8 cellular contexts compared by ENCODE assay signal in the genomic region with DNA sequence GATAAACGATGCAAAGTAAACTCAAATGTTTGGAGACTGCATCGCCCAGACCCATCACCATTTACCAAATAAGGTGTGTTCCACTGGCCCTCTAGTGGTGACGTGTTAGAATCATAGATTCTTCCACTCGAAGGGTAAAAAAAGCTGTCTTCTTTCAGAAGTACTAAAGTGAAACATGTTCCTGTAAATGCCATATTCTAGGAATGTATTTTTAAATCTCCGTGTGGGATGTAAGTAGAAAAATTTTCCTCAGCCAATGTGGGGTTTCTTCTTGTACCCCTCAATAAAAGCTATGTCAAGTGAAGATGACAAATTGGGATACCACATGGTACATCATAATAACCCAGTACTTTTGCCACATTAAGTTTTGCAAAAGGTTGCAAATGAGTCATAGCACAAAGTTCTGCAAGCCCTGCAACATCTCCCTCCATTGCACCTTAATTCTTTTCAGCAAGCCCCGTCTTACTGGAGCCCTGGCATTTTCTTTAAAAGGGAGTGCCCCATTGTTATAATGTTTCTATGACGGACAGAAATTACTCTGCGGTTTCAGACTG.
A peak's percentile ranks its signal among the peaks of the same experiment; 100 is the strongest.
DNase-seq lines count a peak whose midpoint lies in the region; ATAC-seq and TF ChIP-seq lines count a peak whose summit lies in the region.

No MANE protein-coding gene starts in this region.

- peak; percentile 82 for TF ChIP-seq CTCF in SK-N-SH (IDR thresholded peaks at IDR 0.05)
- peak; percentile 78 for TF ChIP-seq CTCF in foreskin fibroblast (IDR thresholded peaks at IDR 0.05; ENCODE audit: low read depth, low read length)

- H4K20me1 ChIP-seq in Karpas-422 (ENCODE audit: insufficient read depth, low read depth, low read length) = no peaks in the 10 kb centered on the region
- no peaks in the 10 kb centered on the region for H4K20me1 ChIP-seq in SK-N-SH (ENCODE audit: insufficient read depth)

- H3K79me2 ChIP-seq in Karpas-422 (ENCODE audit: low read length) (no peaks in the 10 kb centered on the region), SK-N-SH (ENCODE audit: insufficient read depth) (no peaks in the 10 kb centered on the region)

- H3K4me1 ChIP-seq in right cardiac atrium (ENCODE audit: control insufficient read depth, insufficient read depth, low read length) (no peaks in the 10 kb centered on the region), Karpas-422 (ENCODE audit: low read length) (no peaks in the 10 kb centered on the region), SK-N-SH (ENCODE audit: control insufficient read depth in 1 of 2, insufficient read depth in 2 of 2, low read depth in 1 of 2, low read length in 1 of 2) (peaks cover 0 to 7% of the 10 kb centered on the region in 2 experiments; a peak in 2 of 4 replicates)

- no peaks in the 10 kb centered on the region for H3K27me3 ChIP-seq in right cardiac atrium (ENCODE audit: control insufficient read depth, insufficient read depth)
- H3K27me3 ChIP-seq in Karpas-422 (ENCODE audit: low read length) = no peaks in the 10 kb centered on the region
- H3K27me3 ChIP-seq in SK-N-SH (ENCODE audit: insufficient read depth) = no peaks in the 10 kb centered on the region

- H3K36me3 ChIP-seq in Karpas-422 (ENCODE audit: insufficient read depth, low read length) = no peaks in the 10 kb centered on the region
- no peaks in the 10 kb centered on the region for H3K36me3 ChIP-seq in SK-N-SH (replicated peaks in 1 of 2; ENCODE audit: control insufficient read depth in 1 of 2, insufficient read depth in 2 of 2, low read length in 1 of 2)

- POLR2A ChIA-PET in SK-N-SH (lab: Yijun Ruan, JAX) = interaction anchor here (0.6 kb wide), 1 partner anchor 8 kb away, joined by 5 read pairs; no protein-coding TSS in a partner anchor

- WGBS in right cardiac atrium = 33% methylated on average over 8 of the region's 8 CpGs
- WGBS in SK-N-SH (ENCODE audit: low lambda C conversion rate) = 34% methylated on average over 8 of the region's 8 CpGs

- ATAC-seq in Right ventricle myocardium superior (ENCODE audit: poor library complexity) (peak; percentile 68), right cardiac atrium (no peak), GM21619 (IDR thresholded peaks at IDR 0.05; ENCODE audit: unreplicated experiment) (peak; percentile 74)

- no peak overlapping the region for H3K27ac ChIP-seq in right cardiac atrium (ENCODE audit: low read length)
- no peak overlapping the region for H3K27ac ChIP-seq in Karpas-422 (ENCODE audit: low read length)
- H3K27ac ChIP-seq in SK-N-SH (ENCODE audit: low read depth in 2 of 2, low read length in 1 of 2) = peak overlapping the region in 1 of 2 experiments; percentile 40; a peak in 2 of 4 replicates

- intact Hi-C loops in Right ventricle myocardium superior (cut with DNase I) (loop anchor here (10.0 kb wide), 1 partner anchor 159 kb away; no protein-coding TSS in a partner anchor), right cardiac atrium (cut with DNase I) (loop anchor here in 1 of 4 donors (10.0 kb wide), 1 partner anchor 1309 kb away; no protein-coding TSS in a partner anchor)

- no peak overlapping the region for H3K9ac ChIP-seq in Karpas-422 (ENCODE audit: low read length)
- H3K9ac ChIP-seq in SK-N-SH = no peak overlapping the region

- no peaks in the 10 kb centered on the region for H3K9me2 ChIP-seq in Karpas-422 (replicated peaks; ENCODE audit: insufficient read depth, low read length)
- H3K9me2 ChIP-seq in SK-N-SH = no peaks in the 10 kb centered on the region

- DNase-seq in Right ventricle myocardium superior (no peak), right cardiac atrium (no peak), Karpas-422 (peak; percentile 71), SK-N-SH (peak; percentile 43), foreskin fibroblast (peak; percentile 32 to 73), pulmonary artery endothelial cell (ENCODE audit: low read depth, low spot score) (peak; percentile 27), islet precursor cell (no peak)

- H3K4me2 ChIP-seq in Karpas-422 (ENCODE audit: low read depth, low read length, poor library complexity, severe bottlenecking) (no peak overlapping the region), SK-N-SH (no peak overlapping the region; the same call in 1 of the 2 replicates)

- H2AFZ ChIP-seq in Karpas-422 (ENCODE audit: low read length) (no peak overlapping the region), SK-N-SH (ENCODE audit: low read depth) (peak overlapping the region; percentile 6; the same call in 1 of the 2 replicates)

- CTCF ChIA-PET in SK-N-SH (lab: Yijun Ruan, JAX) = interaction anchor here (0.6 to 1.9 kb wide), 40 partner anchors 10 to 1311 kb away, joined by 3 to 17 read pairs (median 4); no protein-coding TSS in a partner anchor

- H3K4me3 ChIP-seq in right cardiac atrium (ENCODE audit: low read length) = no peak overlapping the region
- H3K4me3 ChIP-seq in Karpas-422 (ENCODE audit: low read length) = no peak overlapping the region
- H3K4me3 ChIP-seq in SK-N-SH (ENCODE audit: low read depth in 2 of 2, low read length in 1 of 2) = peak overlapping the region in 1 of 2 experiments; percentile 25; a peak in 1 of 4 replicates
- peak overlapping the region in 1 of 2 donors; percentile 16 for H3K4me3 ChIP-seq in foreskin fibroblast (ENCODE audit: low read depth in 1 of 2, low read length in 2 of 2)

- H3K9me3 ChIP-seq in right cardiac atrium (ENCODE audit: control insufficient read depth, low read length) (no peaks in the 10 kb centered on the region), Karpas-422 (ENCODE audit: low read length) (no peaks in the 10 kb centered on the region), SK-N-SH (no peaks in the 10 kb centered on the region)

- no peaks in the 10 kb centered on the region for H3F3A ChIP-seq in SK-N-SH (replicated peaks; ENCODE audit: insufficient read depth)

- TF ChIP-seq RAD21 in SK-N-SH (IDR thresholded peaks at IDR 0.05; ENCODE audit: low read length) = peak; percentile 84

- no peak for TF ChIP-seq EP300 in SK-N-SH (IDR thresholded peaks at IDR 0.05; ENCODE audit: borderline replicate concordance in 1 of 2, low read depth in 1 of 2, low read length in 1 of 2)

TF ChIP-seq in SK-N-SH, 30 proteins besides CTCF, POLR2A, EP300 and RAD21:
- TF ChIP-seq POLR2AphosphoS5 (IDR thresholded peaks at IDR 0.05; ENCODE audit: low read depth, low read length) (no peak), SMC3 (IDR thresholded peaks at IDR 0.05; ENCODE audit: low read depth, low read length) (peak; percentile 67), RCOR1 (IDR thresholded peaks at IDR 0.05; ENCODE audit: low read length) (0 out of 2 replicates have a peak, but pooled peaks have one; percentile 11)

Comparison
In these comparisons a context has a peak if more than half of its experiments do, and no peak if none do; other contexts are left out.
1. ATAC-seq: peak in Right ventricle myocardium superior (single experiment) and GM21619 (single experiment); none in right cardiac atrium (0 of 2).
2. DNase-seq: peak in Karpas-422 (single experiment), SK-N-SH (single experiment), foreskin fibroblast (2 of 2) and pulmonary artery endothelial cell (single experiment); none in Right ventricle myocardium superior (single experiment), right cardiac atrium (0 of 3) and islet precursor cell (single experiment).